ENCODE assay signal across 24 cellular contexts in the genomic region with DNA sequence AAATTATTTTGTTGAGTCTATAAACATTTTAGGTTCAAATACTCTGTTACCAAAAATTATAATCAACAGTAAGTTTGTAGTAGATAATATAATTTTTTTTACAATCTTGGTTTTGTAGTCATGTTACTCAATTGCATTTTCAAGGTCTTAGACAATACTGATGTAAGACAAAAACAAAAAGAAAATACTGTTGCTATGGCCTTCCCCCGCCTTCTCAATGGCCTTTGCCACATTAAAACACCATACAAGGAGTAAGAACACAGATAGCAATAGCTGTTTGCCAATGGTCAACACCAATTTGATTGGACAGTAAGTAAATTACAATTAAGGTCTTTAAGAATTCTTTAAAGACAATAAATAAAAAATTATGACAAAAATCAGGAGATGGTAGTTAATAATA.
"Had no signal": no experiment of that assay in that cellular context is flagged by ENCODE, and none has a peak within 500 bp of the region (broad histone marks: within the 10 kb centered on the region; RNA-seq: fewer than 3 reads in every experiment).

No MANE protein-coding gene starts in this region.

- H3K36me3 ChIP-seq: neutrophil, ovary, right lobe of liver, sigmoid colon, stomach, thoracic aorta, thyroid gland, tibial nerve, upper lobe of right lung, uterus had no signal

- H2AFZ ChIP-seq: parathyroid adenoma had no signal

- H3K4me1 ChIP-seq: parathyroid adenoma, psoas muscle, right lobe of liver, sigmoid colon, stomach, thyroid gland, upper lobe of right lung, uterus had no signal

- H3K9ac ChIP-seq: parathyroid adenoma had no signal

- H3K79me2 ChIP-seq: parathyroid adenoma had no signal

- H3K9me3 ChIP-seq: neutrophil, ovary, psoas muscle, right lobe of liver, sigmoid colon, stomach, thoracic aorta, thyroid gland, tibial nerve, upper lobe of right lung, uterus had no signal

- H3K27ac ChIP-seq: neutrophil, ovary, parathyroid adenoma, psoas muscle, right lobe of liver, sigmoid colon, stomach, thoracic aorta, thyroid gland, tibial nerve, upper lobe of right lung, uterus had no signal

- DNase-seq: naive thymus-derived CD8-positive, alpha-beta T cell; nephron progenitor cell; nucleus accumbens; ovary; posterior cingulate gyrus; psoas muscle; right cardiac atrium; right lobe of liver; sigmoid colon; small intestine; stimulated activated CD4-positive, alpha-beta T cell treated with anti-CD3 and anti-CD28 coated beads, Interleukin-15, amount 100 ng/mL, for 24 hours; stimulated activated CD4-positive, alpha-beta T cell treated with anti-CD3 and anti-CD28 coated beads, Interleukin-2, amount 100 ng/mL, for 24 hours; stimulated activated CD4-positive, alpha-beta T cell treated with anti-CD3 and anti-CD28 coated beads, Interleukin-2, amount 100 ng/mL, for 48 hours; stimulated activated CD4-positive, alpha-beta T cell treated with anti-CD3 and anti-CD28 coated beads, Interleukin-4, amount 100 ng/mL, for 24 hours; stimulated activated naive B cell treated with anti-CD40 and anti-IgM and Interleukin-4, amounts not matched to agents 10 μg/mL and 1 μg/mL and 100 μg/mL, for 72 hours; stimulated activated naive CD4-positive, alpha-beta T cell treated with Interleukin-2 at 50 U/mL for 16 hours; stomach; thyroid gland; upper lobe of right lung; uterus had no signal

- H3K4me3 ChIP-seq: ovary, psoas muscle, right lobe of liver, sigmoid colon, stomach, thoracic aorta, thyroid gland, tibial nerve, upper lobe of right lung, uterus had no signal

- H3K27me3 ChIP-seq: neutrophil, ovary, right lobe of liver, sigmoid colon, stomach, thyroid gland, tibial nerve, upper lobe of right lung, uterus had no signal
